16 cellular contexts compared by ENCODE assay signal in the genomic region with DNA sequence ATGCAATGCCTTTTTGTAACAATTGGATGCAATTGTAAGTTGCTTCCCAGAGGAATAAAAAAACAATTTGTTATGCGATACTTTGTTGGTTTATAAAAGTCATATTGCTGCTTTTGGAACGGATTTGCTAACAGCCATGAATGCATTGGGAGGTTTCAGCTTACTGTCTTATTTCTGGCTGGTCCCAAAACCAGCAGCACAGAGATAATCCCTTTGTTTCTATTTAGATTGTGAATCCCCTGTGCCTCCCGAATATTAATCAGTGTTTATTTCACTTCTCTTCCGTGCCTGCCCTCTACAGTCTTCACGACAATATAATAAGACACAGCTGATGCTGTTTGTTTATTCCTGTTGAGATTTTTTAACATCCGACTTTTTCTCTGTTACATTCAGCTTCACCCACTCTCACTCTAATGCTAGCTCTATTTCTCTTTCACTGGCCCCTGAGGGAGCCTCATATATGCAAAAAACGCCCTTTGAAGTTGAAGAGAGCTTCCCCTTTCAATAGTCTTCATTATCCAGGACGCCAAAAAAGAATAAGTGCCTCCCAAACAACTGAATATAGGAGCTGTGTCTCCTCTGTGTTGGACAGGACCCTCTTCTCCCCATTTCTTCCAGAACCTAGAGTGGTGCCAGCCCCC.
A peak's percentile ranks its signal among the peaks of the same experiment; 100 is the strongest.
DNase-seq lines count a peak whose midpoint lies in the region; ATAC-seq, FAIRE-seq and TF ChIP-seq lines count a peak whose summit lies in the region.
"Had no signal": no experiment of that assay in that cellular context is flagged by ENCODE, and none has a peak within 500 bp of the region (broad histone marks: within the 10 kb centered on the region; RNA-seq: fewer than 3 reads in every experiment).

No MANE protein-coding gene starts in this region.

- H3K9ac ChIP-seq in OCI-LY1 (ENCODE audit: low read length): peak overlapping the region; percentile 44; the same call in 1 of the 2 replicates
- no peak overlapping the region for H3K9ac ChIP-seq in endodermal cell (ENCODE audit: extremely low read depth, low read length, poor library complexity, severe bottlenecking)
- no peak overlapping the region for H3K9ac ChIP-seq in neural progenitor cell

- no peaks in the 10 kb centered on the region for H3K9me2 ChIP-seq in OCI-LY1 (ENCODE audit: low read depth, low read length)

- H4K20me1 ChIP-seq in OCI-LY1 (ENCODE audit: insufficient read depth, low read length) (no peaks in the 10 kb centered on the region), neural progenitor cell (ENCODE audit: low read depth) (no peaks in the 10 kb centered on the region)

- peak overlapping the region; percentile 49 for H3K4me3 ChIP-seq in OCI-LY1 (ENCODE audit: low read depth, low read length, poor library complexity, severe bottlenecking)
- H3K4me3 ChIP-seq in endodermal cell (ENCODE audit: low read length): no peak overlapping the region
- peak overlapping the region; percentile 30 for H3K4me3 ChIP-seq in neural progenitor cell

- H3K4me3 Mint-ChIP-seq in endodermal cell (no peak overlapping the region), neural progenitor cell (peak overlapping the region; percentile 62)
- H3K4me3 Mint-ChIP-seq: natural killer cell treated with Interleukin-12 subunit alpha and Interleukin-12 subunit beta and Interleukin-15 and Interleukin-18, amount 100 ng/mL, for 72 hours; T-helper 1 cell treated with Interleukin-12 subunit alpha and Interleukin-12 subunit beta and Interleukin-4 antibody, amounts not matched to agents 30 μg/mL and 1 μg/mL, for 36 hours had no signal

- 33 to 53% methylated on average over 3 to 8 of the region's 8 CpGs for WGBS in endodermal cell (ENCODE audit: insufficient coverage in 1 of 2, insufficient read length in 1 of 2), 2 experiments

- no peaks in the 10 kb centered on the region for H3F3A ChIP-seq in OCI-LY1 (ENCODE audit: insufficient read depth, low read length)
- H3F3A ChIP-seq in neural progenitor cell (ENCODE audit: low read depth): peaks cover 9% of the 10 kb centered on the region

- H3K9me3 Mint-ChIP-seq in endodermal cell: peaks cover 3% of the 10 kb centered on the region
- H3K9me3 Mint-ChIP-seq in neural progenitor cell: peaks cover 16% of the 10 kb centered on the region

- H2AFZ ChIP-seq in OCI-LY1 (ENCODE audit: low read length): no peak overlapping the region; the same call in 1 of the 2 replicates
- H2AFZ ChIP-seq in neural progenitor cell (replicated peaks): peak overlapping the region; percentile 84

- H3K27ac ChIP-seq in OCI-LY1 (ENCODE audit: low read depth, low read length, poor library complexity, severe bottlenecking) (peak overlapping the region; percentile 92), endodermal cell (ENCODE audit: low read depth, low read length) (peak overlapping the region; percentile 59), neural progenitor cell (peak overlapping the region; percentile 21)

- H3K27me3 Mint-ChIP-seq in endodermal cell (ENCODE audit: insufficient read depth) (peaks cover 1% of the 10 kb centered on the region), neural progenitor cell (ENCODE audit: insufficient read depth, low read depth) (no peaks in the 10 kb centered on the region)
- H3K27me3 Mint-ChIP-seq: natural killer cell treated with Interleukin-12 subunit alpha and Interleukin-12 subunit beta and Interleukin-15 and Interleukin-18, amount 100 ng/mL, for 72 hours had no signal

- DNase-seq in D341Med (ENCODE audit: low spot score): peak; percentile 33
- DNase-seq in endodermal cell: no peak
- DNase-seq in neural progenitor cell (ENCODE audit: low spot score): peak; percentile 26
- no peak for DNase-seq in HTR-8/SVneo (ENCODE audit: insufficient read length, low spot score)
- DNase-seq in stimulated activated naive CD8-positive, alpha-beta T cell treated with anti-CD3 and anti-CD28 coated beads, Interleukin-15, Interleukin-2, amounts not matched to agents 100 U/mL and 50 U/mL, for 24 hours: no peak
- DNase-seq in AG08396 (ENCODE audit: low spot score): no peak
- DNase-seq: foreskin melanocyte, NCI-H2029 treated with DMSO at 0.1 percent for 48 hours, NCI-H774, substantia nigra had no signal

- H3K36me3 Mint-ChIP-seq in endodermal cell (ENCODE audit: low read depth): no peaks in the 10 kb centered on the region
- H3K36me3 Mint-ChIP-seq in neural progenitor cell: peaks cover 2% of the 10 kb centered on the region
- H3K36me3 Mint-ChIP-seq: natural killer cell treated with Interleukin-12 subunit alpha and Interleukin-12 subunit beta and Interleukin-15 and Interleukin-18, amount 100 ng/mL, for 72 hours had no signal

- ATAC-seq in GM21367 (IDR thresholded peaks at IDR 0.05; ENCODE audit: unreplicated experiment): no peak
- no peak for ATAC-seq in stimulated activated naive CD8-positive, alpha-beta T cell treated with anti-CD3 and anti-CD28 coated beads, Interleukin-15, Interleukin-2, amounts not matched to agents 100 U/mL and 50 U/mL, for 24 hours
- ATAC-seq: activated CD4-positive, CD25-positive, alpha-beta regulatory T cell treated with anti-CD3 and anti-CD28 coated beads, Interleukin-2, amount 50 U/mL, for 24 hours; natural killer cell treated with Interleukin-12 subunit alpha and Interleukin-12 subunit beta and Interleukin-15 and Interleukin-18, amount 100 ng/mL, for 72 hours had no signal

- no peaks in the 10 kb centered on the region for H3K9me3 ChIP-seq in OCI-LY1 (ENCODE audit: low read length)
- no peaks in the 10 kb centered on the region for H3K9me3 ChIP-seq in endodermal cell (ENCODE audit: control insufficient read depth, low read length)
- no peaks in the 10 kb centered on the region for H3K9me3 ChIP-seq in neural progenitor cell (ENCODE audit: low read depth)

- peaks cover 42% of the 10 kb centered on the region for H3K4me1 ChIP-seq in OCI-LY1 (ENCODE audit: insufficient read depth, low read length, severe bottlenecking)
- no peaks in the 10 kb centered on the region for H3K4me1 ChIP-seq in endodermal cell (ENCODE audit: control insufficient read depth, insufficient read depth, low read length)
- H3K4me1 ChIP-seq in neural progenitor cell: peaks cover 20% of the 10 kb centered on the region

- H3K27ac Mint-ChIP-seq in endodermal cell: no peak overlapping the region
- peak overlapping the region; percentile 80 for H3K27ac Mint-ChIP-seq in neural progenitor cell
- H3K27ac Mint-ChIP-seq: activated T-helper 2 cell treated with anti-CD3 and anti-CD28 coated beads, Interferon-gamma antibody, Interleukin-2, Interleukin-4, amounts not matched to agents 10 μg/mL and 5 μg/mL and 100 μg/mL, durations not matched to agents 14 hours and 24 hours and 36 hours; natural killer cell treated with Interleukin-12 subunit alpha and Interleukin-12 subunit beta and Interleukin-15 and Interleukin-18, amount 100 ng/mL, for 72 hours; T-helper 1 cell treated with Interleukin-12 subunit alpha and Interleukin-12 subunit beta and Interleukin-4 antibody, amounts not matched to agents 30 μg/mL and 1 μg/mL, for 36 hours had no signal

- peak overlapping the region; percentile 77 for H3K4me2 ChIP-seq in OCI-LY1 (ENCODE audit: low read length)
- H3K4me2 ChIP-seq in neural progenitor cell: peak overlapping the region; percentile 71

- H3K27me3 ChIP-seq in OCI-LY1 (ENCODE audit: insufficient read depth, low read length): no peaks in the 10 kb centered on the region
- peaks cover 22% of the 10 kb centered on the region for H3K27me3 ChIP-seq in endodermal cell (ENCODE audit: control insufficient read depth, insufficient read depth, low read length, poor library complexity, severe bottlenecking)
- H3K27me3 ChIP-seq in neural progenitor cell: no peaks in the 10 kb centered on the region

- TF ChIP-seq CTCF in OCI-LY1 (IDR thresholded peaks at IDR 0.05; ENCODE audit: low read length) (no peak), endodermal cell (conservative IDR thresholded peaks at IDR 0.05) (no peak), neural progenitor cell (IDR thresholded peaks at IDR 0.05) (no peak)

- H3K79me2 ChIP-seq in OCI-LY1 (ENCODE audit: insufficient read depth, low read length): no peaks in the 10 kb centered on the region
- H3K79me2 ChIP-seq in neural progenitor cell (ENCODE audit: low read depth): no peaks in the 10 kb centered on the region

- H3K36me3 ChIP-seq in OCI-LY1 (ENCODE audit: insufficient read depth, low read length) (no peaks in the 10 kb centered on the region), endodermal cell (ENCODE audit: control insufficient read depth, insufficient read depth, low read length) (no peaks in the 10 kb centered on the region), neural progenitor cell (no peaks in the 10 kb centered on the region)

- no peak for FAIRE-seq in HTR-8/SVneo (lab: Jason Lieb, UNC)

- H3K4me1 Mint-ChIP-seq in endodermal cell (peaks cover 5% of the 10 kb centered on the region), neural progenitor cell (peaks cover 24% of the 10 kb centered on the region)

Comparison
In these comparisons a context has a peak if more than half of its experiments do, and no peak if none do; other contexts are left out.
1. DNase-seq: peak in D341Med (single experiment) and neural progenitor cell (single experiment); none in endodermal cell (single experiment), HTR-8/SVneo (single experiment), stimulated activated naive CD8-positive, alpha-beta T cell treated with anti-CD3 and anti-CD28 coated beads, Interleukin-15, Interleukin-2, amounts not matched to agents 100 U/mL and 50 U/mL, for 24 hours (single experiment) and AG08396 (single experiment).
2. H3K27ac ChIP-seq: peak in every context shown above with its lines; median percentile 92 in OCI-LY1; 59 in endodermal cell; 21 in neural progenitor cell.